Comparison of ENCODE assay signal across 12 cellular contexts in the genomic region with DNA sequence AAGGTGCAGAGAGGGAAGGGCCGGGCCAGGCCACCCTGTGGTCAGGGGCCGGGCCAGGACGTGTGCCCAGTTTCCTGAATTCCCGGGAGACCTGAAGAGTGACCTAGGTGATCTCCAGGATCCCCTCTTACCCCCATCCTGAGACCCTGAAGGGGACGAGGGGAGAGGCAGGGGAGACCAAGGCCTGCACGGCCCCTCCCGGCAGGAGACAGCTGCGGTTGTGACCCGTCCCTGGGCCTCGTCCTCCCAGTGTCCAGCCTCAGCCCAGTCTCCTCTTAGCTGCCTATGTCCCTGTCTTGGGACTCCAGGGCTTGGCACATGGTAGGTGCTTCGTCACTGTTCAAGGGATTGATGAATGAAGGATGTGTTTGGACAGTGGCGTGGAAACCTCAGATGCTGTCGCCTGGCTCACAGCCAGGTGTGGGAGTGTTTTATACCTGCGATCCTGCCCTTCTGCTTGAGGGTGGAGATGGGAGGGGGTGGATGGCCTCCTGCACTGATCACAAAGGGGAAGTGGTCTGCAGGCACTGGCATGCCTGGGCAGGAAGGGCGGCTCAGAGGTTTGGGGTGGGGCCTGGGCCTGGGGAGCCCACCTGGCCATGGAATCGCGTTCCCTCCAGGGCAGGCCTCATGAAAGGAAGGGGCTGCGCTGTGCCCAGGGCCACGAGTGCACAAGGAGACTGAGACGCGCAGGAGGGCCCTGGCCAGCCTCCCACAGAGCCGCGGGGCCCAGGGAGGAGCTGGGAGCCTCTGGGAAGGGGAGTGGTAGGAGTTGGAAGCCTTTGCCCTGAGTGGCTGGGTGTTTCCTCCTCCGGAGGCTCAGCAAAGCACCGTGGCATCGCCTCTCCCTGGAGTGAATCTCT. TPM values are rescaled to one million over a fixed set of nuclear protein-coding genes. Genes with fewer than 3 reads are reported as not detected.
DNase-seq lines count a peak whose midpoint lies in the region; ATAC-seq and TF ChIP-seq lines count a peak whose summit lies in the region.
"Had no signal": no experiment of that assay in that cellular context is flagged by ENCODE, and none has a peak within 500 bp of the region (broad histone marks: within the 10 kb centered on the region; RNA-seq: fewer than 3 reads in every experiment).

No MANE protein-coding gene starts in this region.

- H3K36me3 ChIP-seq in right atrium auricular region (no peaks in the 10 kb centered on the region), esophagus squamous epithelium (peaks cover 0 to 44% (median 0%) of the 10 kb centered on the region in 3 donors), vagina (no peaks in the 10 kb centered on the region), ovary (no peaks in the 10 kb centered on the region)

- H3K27ac ChIP-seq in right cardiac atrium (ENCODE audit: low read length) (no peak overlapping the region), right atrium auricular region (no peak overlapping the region), esophagus squamous epithelium (peak overlapping the region; percentile 53 to 74 (median 64)), vagina (peak overlapping the region; percentile 27), ovary (no peak overlapping the region)

- H3K9me3 ChIP-seq in right cardiac atrium (ENCODE audit: control insufficient read depth, low read length), result no peaks in the 10 kb centered on the region
- H3K9me3 ChIP-seq in right atrium auricular region, result no peaks in the 10 kb centered on the region
- H3K9me3 ChIP-seq in esophagus squamous epithelium, result no peaks in the 10 kb centered on the region
- H3K9me3 ChIP-seq in vagina, result no peaks in the 10 kb centered on the region
- no peaks in the 10 kb centered on the region for H3K9me3 ChIP-seq in ovary

- no peak overlapping the region for H3K4me3 ChIP-seq in right cardiac atrium (ENCODE audit: low read length)
- no peak overlapping the region for H3K4me3 ChIP-seq in right atrium auricular region
- peak overlapping the region in 1 of 4 donors; percentile 26 for H3K4me3 ChIP-seq in esophagus squamous epithelium
- no peak overlapping the region for H3K4me3 ChIP-seq in vagina
- no peak overlapping the region for H3K4me3 ChIP-seq in ovary

- H3K4me1 ChIP-seq in right cardiac atrium (ENCODE audit: control insufficient read depth, insufficient read depth, low read length), result no peaks in the 10 kb centered on the region
- H3K4me1 ChIP-seq in right atrium auricular region, result peaks cover 0 to 10% of the 10 kb centered on the region in 2 donors
- peaks cover 20 to 50% (median 23%) of the 10 kb centered on the region in 3 donors for H3K4me1 ChIP-seq in esophagus squamous epithelium
- H3K4me1 ChIP-seq in vagina, result peaks cover 18% of the 10 kb centered on the region
- H3K4me1 ChIP-seq in ovary (ENCODE audit: insufficient read depth), result no peaks in the 10 kb centered on the region

- H3K27me3 ChIP-seq in right cardiac atrium (ENCODE audit: control insufficient read depth, insufficient read depth), result no peaks in the 10 kb centered on the region
- no peaks in the 10 kb centered on the region for H3K27me3 ChIP-seq in right atrium auricular region
- no peaks in the 10 kb centered on the region for H3K27me3 ChIP-seq in esophagus squamous epithelium
- no peaks in the 10 kb centered on the region for H3K27me3 ChIP-seq in vagina
- H3K27me3 ChIP-seq in ovary, result no peaks in the 10 kb centered on the region

- intact Hi-C loops in right cardiac atrium (cut with DNase I) (no loop called here), esophagus squamous epithelium (cut with DNase I) (no loop called here), vagina (cut with DNase I) (no loop called here), ovary (cut with DNase I) (no loop called here)

- no peak for TF ChIP-seq POLR2A in esophagus squamous epithelium (IDR thresholded peaks at IDR 0.05)
- TF ChIP-seq POLR2A in vagina (IDR thresholded peaks at IDR 0.05), result no peak
- no peak for TF ChIP-seq POLR2A in ovary (IDR thresholded peaks at IDR 0.05)

- peak in 1 of 3 donors; percentile 53 for DNase-seq in right cardiac atrium
- no peak for DNase-seq in right atrium auricular region (ENCODE audit: low spot score)
- DNase-seq in NCI-H748 treated with DMSO at 0.1 percent for 48 hours (lab: John Stamatoyannopoulos, UW), result peak; percentile 72
- no peak for DNase-seq in esophagus squamous epithelium (lab: John Stamatoyannopoulos, UW)
- no peak for DNase-seq in vagina (ENCODE audit: extremely low spot score in 2 of 2)
- DNase-seq in activated CD4-positive, CD25-positive, alpha-beta regulatory T cell (lab: John Stamatoyannopoulos, UW), result no peak
- DNase-seq in NCI-H1930 (lab: John Stamatoyannopoulos, UW), result no peak
- no peak for DNase-seq in ovary
- DNase-seq: glutamatergic neuron; stimulated activated CD4-positive, alpha-beta T cell treated with anti-CD3 and anti-CD28 coated beads, Interleukin-2, amount 100 ng/mL, for 48 hours had no signal

- 68% methylated on average over 26 of the region's 26 CpGs for WGBS in right cardiac atrium
- WGBS in esophagus squamous epithelium, 2 donors, result 20 to 64% methylated on average over 3 to 9 of the region's 26 CpGs
- WGBS in ovary, 3 donors, result 64 to 65% (median 64%) methylated on average over 26 of the region's 26 CpGs

- TF ChIP-seq CTCF in right atrium auricular region (IDR thresholded peaks at IDR 0.05) (no peak), esophagus squamous epithelium (IDR thresholded peaks at IDR 0.05) (no peak), vagina (IDR thresholded peaks at IDR 0.05) (no peak), ovary (IDR thresholded peaks at IDR 0.05) (no peak)

- TF ChIP-seq EP300 in ovary (IDR thresholded peaks at IDR 0.05), result no peak

- ATAC-seq in right cardiac atrium, result peak; percentile 6
- ATAC-seq: Panc1 had no signal

RNA-seq across cellular contexts. Expression of gene SH3TC1, which starts 6.9 kb away (rescaled TPM):
- total RNA-seq in right cardiac atrium, result 10 to 100 TPM in 3 of 4 donors, 1 to 10 TPM in 1; 6.6 to 17.1 (median 11.1) TPM
- polyA plus RNA-seq in right cardiac atrium, result 5.4 TPM
- total RNA-seq in right atrium auricular region, result 10 to 100 TPM in 1 of 2 donors, 1 to 10 TPM in 1; 8.9 to 13.9 TPM
- total RNA-seq in esophagus squamous epithelium, result 10 to 100 TPM; 24.6 to 31.2 (median 27.1) TPM
- total RNA-seq in vagina, result 50.6 TPM
- 10 to 100 TPM in 3 of 7 donors, 1 to 10 TPM in 4; 4.6 to 34.5 (median 7.7) TPM for total RNA-seq in ovary
- 1 to 10 TPM; 1.1 to 3.4 TPM for polyA plus RNA-seq in ovary

RNA-seq across cellular contexts. Expression of gene ABLIM2, which starts 47.4 kb away (rescaled TPM):
- total RNA-seq in right cardiac atrium (10 to 100 TPM in 2 of 4 donors, 1 to 10 TPM in 2; 6.2 to 17.4 (median 9.6) TPM), right atrium auricular region (10 to 100 TPM in 1 of 2 donors, 1 to 10 TPM in 1; 5.7 to 11.2 TPM), esophagus squamous epithelium (10 to 100 TPM; 13.5 to 26.7 (median 15.7) TPM), vagina (15.5 TPM), ovary (1 to 10 TPM in 5 of 7 donors, under 1 TPM in 2; 0.81 to 7.9 (median 3.0) TPM)
- polyA plus RNA-seq in right cardiac atrium (4.2 TPM), ovary (1 to 10 TPM in 1 of 2 donors, under 1 TPM in 1; 0.87 to 1.3 TPM)
- polyA plus RNA-seq: AG04450 had no signal

Comparison
In these comparisons a context has a peak if more than half of its experiments do, and no peak if none do; other contexts are left out.
1. H3K27ac ChIP-seq: peak in esophagus squamous epithelium (4 of 4) and vagina (single experiment); none in right cardiac atrium (single experiment), right atrium auricular region (0 of 2) and ovary (0 of 2).